Comparison of ENCODE assay signal across 19 cellular contexts in the genomic region with DNA sequence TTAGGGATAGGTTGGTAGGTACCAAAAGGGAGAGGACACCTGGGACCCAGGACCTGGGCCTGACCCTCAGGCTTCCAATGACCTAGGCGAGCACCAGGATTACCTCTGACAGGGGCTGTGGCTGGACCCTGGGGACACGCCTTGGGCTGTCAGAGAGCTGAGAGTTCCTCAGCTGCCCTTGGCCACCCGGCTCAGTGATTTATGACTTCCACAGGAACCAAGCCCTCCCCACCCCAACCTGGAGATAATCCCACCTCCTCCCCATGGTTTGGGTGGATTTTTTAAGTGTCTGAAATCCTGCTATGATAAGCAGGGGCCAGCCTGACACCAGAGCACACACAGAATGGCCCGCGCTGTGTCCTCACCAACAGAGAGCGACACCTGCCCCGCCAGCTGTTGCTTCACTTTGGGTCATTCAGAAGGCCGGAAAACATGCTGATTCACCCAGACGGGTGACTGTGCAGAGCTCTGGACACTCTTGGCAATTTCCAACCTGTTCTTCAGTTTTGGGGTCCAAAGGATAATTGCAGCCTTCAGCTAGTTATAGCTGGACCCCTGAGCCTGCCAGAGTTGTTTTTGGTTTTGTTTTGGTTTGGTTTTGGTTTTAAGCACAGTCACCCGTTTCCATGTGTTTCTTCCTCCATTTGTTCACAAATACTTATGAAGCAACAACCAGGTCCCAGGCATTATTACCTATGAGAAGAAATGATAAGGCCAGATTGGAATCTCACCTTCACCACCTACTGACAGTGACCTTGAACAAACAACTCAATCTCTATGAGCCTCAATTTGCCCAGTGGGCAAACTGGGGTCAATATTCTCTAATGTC.
"Had no signal": no experiment of that assay in that cellular context is flagged by ENCODE, and none has a peak within 500 bp of the region (broad histone marks: within the 10 kb centered on the region; RNA-seq: fewer than 3 reads in every experiment).

No MANE protein-coding gene starts in this region.

- ATAC-seq: activated CD8-positive, alpha-beta T cell treated with anti-CD3 and anti-CD28 coated beads, Interleukin-2, amount 10 ng/mL, durations not matched to agents 7 days and 5 days; body of pancreas; natural killer cell treated with Interleukin-12 subunit alpha and Interleukin-12 subunit beta and Interleukin-15 and Interleukin-18, amount 100 ng/mL, for 72 hours; right cardiac atrium had no signal

- H3K27ac ChIP-seq: body of pancreas, esophagus squamous epithelium, prostate gland, spleen, suprapubic skin had no signal

- H3K36me3 ChIP-seq: esophagus squamous epithelium, prostate gland, spleen, suprapubic skin had no signal

- H3K9me3 ChIP-seq: body of pancreas, esophagus squamous epithelium, prostate gland, suprapubic skin had no signal

- DNase-seq: activated CD4-positive, alpha-beta T cell treated with anti-CD3 and anti-CD28 coated beads, Interleukin-2, amount 10 ng/mL, durations not matched to agents 24 days and 14 days; activated CD4-positive, CD25-positive, alpha-beta regulatory T cell; activated CD8-positive, alpha-beta memory T cell treated with anti-CD3 and anti-CD28 coated beads, Interleukin-2, amount 50 U/mL, for 4 hours; activated CD8-positive, alpha-beta T cell treated with anti-CD3 and anti-CD28 coated beads, Interleukin-2, amount 10 ng/mL, durations not matched to agents 7 days and 5 days; activated gamma-delta T cell; activated T-cell treated with anti-CD3 and anti-CD28 coated beads, Interleukin-2, amount 50 U/mL, for 48 hours; amygdala; body of pancreas; effector CD8-positive, alpha-beta T cell; esophagus squamous epithelium; hypothalamus; mesenchymal stem cell; occipital lobe; right cardiac atrium; spleen; T-helper 2 cell had no signal

- H3K4me3 ChIP-seq: body of pancreas, esophagus squamous epithelium, prostate gland, spleen, suprapubic skin had no signal

- H3K27me3 ChIP-seq: body of pancreas, suprapubic skin had no signal

- H3K4me1 ChIP-seq: body of pancreas, esophagus squamous epithelium, prostate gland, spleen, suprapubic skin had no signal
